17 cellular contexts compared by ENCODE assay signal in the genomic region with DNA sequence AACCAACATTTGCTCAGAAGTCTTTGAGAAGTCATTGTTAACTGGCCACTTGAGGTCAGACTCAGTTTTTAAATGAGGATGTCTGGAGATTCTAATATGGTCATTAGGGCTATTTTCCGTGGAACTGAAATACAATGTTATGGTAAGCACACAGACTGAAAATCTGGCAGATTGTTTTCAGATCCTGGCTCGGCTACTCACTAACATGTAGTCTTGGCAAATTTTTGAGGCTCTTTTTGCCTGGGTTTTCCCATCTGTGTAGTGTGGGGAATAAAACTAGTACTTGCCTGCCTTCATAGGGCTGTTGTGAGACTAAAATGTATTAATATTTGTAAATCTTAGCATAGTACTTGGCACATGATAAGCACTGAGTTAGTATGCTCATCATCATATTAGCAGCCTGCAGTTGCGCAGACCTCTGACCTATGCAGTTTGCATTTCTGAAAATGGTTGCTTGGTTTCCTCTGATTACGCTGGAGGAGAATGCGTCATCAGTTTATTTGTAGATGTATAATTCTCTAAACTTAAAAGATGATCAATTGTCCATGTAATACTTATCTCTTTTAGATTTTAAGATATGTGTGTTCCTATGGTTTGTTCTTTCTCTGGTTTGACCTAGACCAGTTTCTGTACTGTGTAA.
"Had no signal": no experiment of that assay in that cellular context is flagged by ENCODE, and none has a peak within 500 bp of the region (broad histone marks: within the 10 kb centered on the region; RNA-seq: fewer than 3 reads in every experiment).

No MANE protein-coding gene starts in this region.

- H3K4me3 ChIP-seq: breast epithelium, left lung, SJSA1, transverse colon had no signal

- H3K9me3 Mint-ChIP-seq: activated CD4-positive, alpha-beta memory T cell treated with anti-CD3 and anti-CD28 coated beads, Interleukin-2, amount 10 ng/mL, durations not matched to agents 7 days and 5 days; stimulated activated memory B cell treated with anti-CD40 and anti-IgM and Interleukin-4, amounts not matched to agents 10 μg/mL and 1 μg/mL and 100 μg/mL, for 72 hours had no signal

- H3K36me3 Mint-ChIP-seq: stimulated activated memory B cell treated with anti-CD40 and anti-IgM and Interleukin-4, amounts not matched to agents 10 μg/mL and 1 μg/mL and 100 μg/mL, for 72 hours had no signal

- H3K27me3 ChIP-seq: breast epithelium, left lung, SJSA1, transverse colon had no signal

- DNase-seq: activated CD4-positive, alpha-beta memory T cell treated with anti-CD3 and anti-CD28 coated beads, Interleukin-2, amount 10 ng/mL, durations not matched to agents 7 days and 5 days; activated CD4-positive, alpha-beta T cell treated with anti-CD3 and anti-CD28 coated beads for 36 hours; activated gamma-delta T cell treated with Interleukin-2 at 50 U/mL for 16 hours; activated T-cell treated with anti-CD3 and anti-CD28 coated beads, Interleukin-2, amount 50 U/mL, for 48 hours; aorta; left lung; retina; substantia nigra; T1000; transverse colon had no signal

- ATAC-seq: activated CD4-positive, alpha-beta T cell treated with anti-CD3 and anti-CD28 coated beads for 36 hours; left lung; stimulated activated memory B cell treated with anti-CD40 and anti-IgM and Interleukin-4, amounts not matched to agents 10 μg/mL and 1 μg/mL and 100 μg/mL, for 72 hours had no signal

- H3K9ac ChIP-seq: parathyroid adenoma had no signal

- H3K27ac ChIP-seq: parathyroid adenoma, SJSA1, VCaP had no signal

- H3K36me3 ChIP-seq: breast epithelium, left lung, SJSA1, transverse colon had no signal

- H3K9me3 ChIP-seq: breast epithelium, left lung, SJSA1, transverse colon had no signal

- H3K27ac Mint-ChIP-seq: activated CD4-positive, alpha-beta memory T cell treated with anti-CD3 and anti-CD28 coated beads, Interleukin-2, amount 10 ng/mL, durations not matched to agents 7 days and 5 days; activated CD4-positive, alpha-beta T cell treated with anti-CD3 and anti-CD28 coated beads for 36 hours; stimulated activated memory B cell treated with anti-CD40 and anti-IgM and Interleukin-4, amounts not matched to agents 10 μg/mL and 1 μg/mL and 100 μg/mL, for 72 hours had no signal

- FAIRE-seq: endothelial cell of umbilical vein, islet of Langerhans had no signal

- H2AFZ ChIP-seq: parathyroid adenoma had no signal
